10 cellular contexts compared by ENCODE assay signal in genomic region chr3:173976281-173976680, GRCh38.
"Had no signal": no experiment of that assay in that cellular context is flagged by ENCODE, and none has a peak within 500 bp of the region (broad histone marks: within the 10 kb centered on the region; RNA-seq: fewer than 3 reads in every experiment).

No MANE protein-coding gene starts in this region.

- H3K36me3 Mint-ChIP-seq: activated naive CD8-positive, alpha-beta T cell had no signal

- ATAC-seq: pancreas had no signal

- H3K9me3 ChIP-seq: pancreas, thyroid gland had no signal

- H3K4me3 Mint-ChIP-seq: activated naive CD8-positive, alpha-beta T cell had no signal

- H3K27me3 Mint-ChIP-seq: activated naive CD8-positive, alpha-beta T cell had no signal

- H3K4me1 ChIP-seq: pancreas, thyroid gland had no signal

- H3K36me3 ChIP-seq: brain microvascular endothelial cell, pancreas, thyroid gland had no signal

- FAIRE-seq: pancreas, urothelium cell line had no signal

- H3K27ac ChIP-seq: brain microvascular endothelial cell, pancreas, thyroid gland had no signal

- H3K27ac Mint-ChIP-seq: activated naive CD8-positive, alpha-beta T cell had no signal

- DNase-seq: activated CD4-positive, alpha-beta T cell treated with anti-CD3 and anti-CD28 coated beads, Interleukin-2, amount 50 U/mL, for 1 hour; activated T-cell treated with anti-CD3 and anti-CD28 coated beads for 4 hours; amygdala; brain microvascular endothelial cell; dermis blood vessel endothelial cell; pancreas; stimulated activated CD4-positive, alpha-beta T cell treated with anti-CD3 and anti-CD28 coated beads, Interleukin-12 subunit alpha, Interleukin-12 subunit beta, amount 100 ng/mL, for 4 hours; thyroid gland had no signal

- H3K27me3 ChIP-seq: brain microvascular endothelial cell, pancreas, thyroid gland had no signal

- H3K4me3 ChIP-seq: pancreas, thyroid gland had no signal
